8 cellular contexts compared by ENCODE assay signal in genomic region chr11:65572356-65573043, GRCh38. TPM values are rescaled to one million over a fixed set of nuclear protein-coding genes. Genes with fewer than 3 reads are reported as not detected.
DNase-seq lines count a peak whose midpoint lies in the region; ATAC-seq and TF ChIP-seq lines count a peak whose summit lies in the region.

TSS of gene FAM89B (plus strand) at chr11:65572538. CDS start at chr11:65572670, 132 bp downstream.

- H3K4me3 Mint-ChIP-seq in GM23338, result peak within 1 kb of the TSS; percentile 100
- peak within 1 kb of the TSS; percentile 93 for H3K4me3 Mint-ChIP-seq in activated CD8-positive, alpha-beta T cell treated with anti-CD3 and anti-CD28 coated beads for 36 hours

- CTCF ChIA-PET in activated CD8-positive, alpha-beta T cell treated with anti-CD3 and anti-CD28 coated beads for 36 hours (lab: Charles Lee), result interaction anchor here (0.9 to 4.7 kb wide), 15 partner anchors 11 to 139 kb away, joined by 3 to 59 read pairs (median 6); partner anchors contain the start of genes KAT5, LTBP3, MAP3K11 and PCNX3

- H3K9me3 ChIP-seq in right lobe of liver, result no peaks in the 10 kb centered on the region

- peaks cover 32% of the 10 kb centered on the region for H3K27me3 ChIP-seq in GM23338 (ENCODE audit: insufficient read depth)
- H3K27me3 ChIP-seq in dorsolateral prefrontal cortex, result no peaks in the 10 kb centered on the region
- H3K27me3 ChIP-seq in right lobe of liver, result no peaks in the 10 kb centered on the region

- ATAC-seq in GM23338, result peak; percentile 18
- ATAC-seq in activated CD8-positive, alpha-beta T cell treated with anti-CD3 and anti-CD28 coated beads for 36 hours, result no peak
- ATAC-seq in right lobe of liver, result peak; percentile 15 to 43 (median 38)
- ATAC-seq in HG02852 (IDR thresholded peaks at IDR 0.05; ENCODE audit: unreplicated experiment), result no peak

- H3K9me2 ChIP-seq in GM23338 (ENCODE audit: insufficient read depth), result no peaks in the 10 kb centered on the region

- H3K27ac ChIP-seq in GM23338 (ENCODE audit: low read depth), result no peak within 1 kb of the TSS
- H3K27ac ChIP-seq in dorsolateral prefrontal cortex, result peak within 1 kb of the TSS; percentile 3 to 99 (median 85)
- peak within 1 kb of the TSS; percentile 31 to 83 (median 68) for H3K27ac ChIP-seq in right lobe of liver

- intact Hi-C loops in activated CD8-positive, alpha-beta T cell treated with anti-CD3 and anti-CD28 coated beads for 36 hours (cut with micrococcal nuclease), result loop anchor here (5.0 kb wide), 1 partner anchor 145 kb away; no protein-coding TSS in a partner anchor
- intact Hi-C loops in dorsolateral prefrontal cortex (cut with DNase I), result no loop called here
- intact Hi-C loops in right lobe of liver (cut with DNase I), result loop anchor here in 1 of 2 donors (5.0 kb wide), 1 partner anchor 35 kb away; no protein-coding TSS in a partner anchor

- peaks cover 10% of the 10 kb centered on the region for H4K20me1 ChIP-seq in GM23338 (replicated peaks; ENCODE audit: insufficient read depth)

- no peak within 1 kb of the TSS; the same call in 1 of the 2 replicates for H2AFZ ChIP-seq in GM23338

- no peak within 1 kb of the TSS for H3K27ac Mint-ChIP-seq in GM23338
- peak within 1 kb of the TSS; percentile 89 for H3K27ac Mint-ChIP-seq in activated CD8-positive, alpha-beta T cell treated with anti-CD3 and anti-CD28 coated beads for 36 hours

- H3K4me1 ChIP-seq in GM23338 (ENCODE audit: insufficient read depth) (peaks cover 31% of the 10 kb centered on the region), right lobe of liver (peaks cover 0 to 60% (median 20%) of the 10 kb centered on the region in 4 donors)

- H3K36me3 Mint-ChIP-seq in GM23338 (ENCODE audit: low read depth), result peaks cover 9% of the 10 kb centered on the region
- H3K36me3 Mint-ChIP-seq in activated CD8-positive, alpha-beta T cell treated with anti-CD3 and anti-CD28 coated beads for 36 hours (ENCODE audit: low read depth), result peaks cover 38% of the 10 kb centered on the region

- WGBS in right lobe of liver (ENCODE audit: insufficient coverage, low coverage, low lambda C conversion rate, missing lambda C conversion rate), result 0% methylated on average over 27 of the region's 86 CpGs

- TF ChIP-seq CTCF in GM23338 (conservative IDR thresholded peaks at IDR 0.05; ENCODE audit: low read depth in 2 of 2) (no peak), dorsolateral prefrontal cortex (IDR thresholded peaks at IDR 0.05 in 54 of 56, conservative IDR thresholded peaks at IDR 0.05 in 2 of 56; ENCODE audit: low read depth in 1 of 56, partially characterized antibody in 56 of 56) (peak in 5 of 56 donors; percentile 12 to 27 (median 14)), right lobe of liver (IDR thresholded peaks at IDR 0.05) (no peak)
- TF ChIP-seq CTCF in activated CD8-positive, alpha-beta T cell treated with anti-CD3 and anti-CD28 coated beads for 36 hours (IDR thresholded peaks at IDR 0.05), result no peak

- H3K4me3 ChIP-seq in GM23338, result peak within 1 kb of the TSS; percentile 91
- H3K4me3 ChIP-seq in dorsolateral prefrontal cortex, result peak within 1 kb of the TSS; percentile 37 to 99 (median 91)
- peak within 1 kb of the TSS; percentile 86 to 99 (median 93) for H3K4me3 ChIP-seq in right lobe of liver

- H3K36me3 ChIP-seq in GM23338 (ENCODE audit: insufficient read depth) (no peaks in the 10 kb centered on the region), right lobe of liver (no peaks in the 10 kb centered on the region)

- POLR2A ChIA-PET in activated CD8-positive, alpha-beta T cell treated with anti-CD3 and anti-CD28 coated beads for 36 hours (lab: Charles Lee), result interaction anchor here (0.7 to 6.0 kb wide), 17 partner anchors 8 to 287 kb away, joined by 3 to 51 read pairs (median 5); partner anchors contain the start of genes CFL1, LTBP3, MALAT1 and MAP3K11

- DNase-seq in 8988T (peak; percentile 95), GM23338 (ENCODE audit: low spot score) (peak; percentile 91), NCI-H748 (lab: John Stamatoyannopoulos, UW; ENCODE audit: unreplicated experiment) (peak; percentile 85), dorsolateral prefrontal cortex (peak; percentile 74 to 93 (median 90)), right lobe of liver (peak; percentile 93)
- DNase-seq in activated CD8-positive, alpha-beta T cell treated with anti-CD3 and anti-CD28 coated beads for 36 hours, result peak; percentile 94
- peak; percentile 88 for DNase-seq in stimulated activated CD4-positive, alpha-beta T cell treated with anti-CD3 and anti-CD28 coated beads, Interleukin-4, amount 100 ng/mL, for 1 hour

- peaks cover 8% of the 10 kb centered on the region for H3K79me2 ChIP-seq in GM23338 (replicated peaks; ENCODE audit: insufficient read depth)

- H3F3A ChIP-seq in GM23338 (replicated peaks; ENCODE audit: low read depth), result peaks cover 41% of the 10 kb centered on the region

- peak; percentile 60 for TF ChIP-seq POLR2A in right lobe of liver (IDR thresholded peaks at IDR 0.05)

- H3K4me1 Mint-ChIP-seq in GM23338, result peaks cover 49% of the 10 kb centered on the region
- H3K4me1 Mint-ChIP-seq in activated CD8-positive, alpha-beta T cell treated with anti-CD3 and anti-CD28 coated beads for 36 hours (ENCODE audit: low read depth), result peaks cover 47% of the 10 kb centered on the region

- no peaks in the 10 kb centered on the region for H3K9me3 Mint-ChIP-seq in GM23338
- H3K9me3 Mint-ChIP-seq in activated CD8-positive, alpha-beta T cell treated with anti-CD3 and anti-CD28 coated beads for 36 hours, result no peaks in the 10 kb centered on the region

- H3K27me3 Mint-ChIP-seq in GM23338 (ENCODE audit: insufficient read depth, low read depth, poor library complexity), result peaks cover 38% of the 10 kb centered on the region
- H3K27me3 Mint-ChIP-seq in activated CD8-positive, alpha-beta T cell treated with anti-CD3 and anti-CD28 coated beads for 36 hours, result no peaks in the 10 kb centered on the region

- peak within 1 kb of the TSS; percentile 99 for H3K4me2 ChIP-seq in GM23338

TF ChIP-seq in GM23338, 12 proteins besides CTCF, POLR2A, EP300 and RAD21 (continues in another document):
- TF ChIP-seq EZH2phosphoT487 (IDR thresholded peaks at IDR 0.05; ENCODE audit: unreplicated experiment) (no peak), ZNF331 (CRISPR knock-in tag; IDR thresholded peaks at IDR 0.05; ENCODE audit: low read depth) (no peak), ETS1 (IDR thresholded peaks at IDR 0.05) (no peak), REST (IDR thresholded peaks at IDR 0.05; ENCODE audit: unreplicated experiment) (no peak), JUNB (IDR thresholded peaks at IDR 0.05; ENCODE audit: unreplicated experiment) (no peak), NANOG (IDR thresholded peaks at IDR 0.05; ENCODE audit: borderline replicate concordance) (no peak), POLR2AphosphoS5 (IDR thresholded peaks at IDR 0.05; ENCODE audit: low read depth) (no peak)

RNA-seq across cellular contexts. Expression of gene FAM89B, which starts in this region (rescaled TPM):
- total RNA-seq in GM23338 (2014; rRNA removed; shearing (Covaris generic)), result 16.0 and 18.2 TPM in 2 replicates
- polyA plus RNA-seq in GM23338 (2016; fragmentation: Nextera tagmentation; extraction: Ambion mirVana), result 13.0 and 13.9 TPM in 2 replicates
- 10 to 100 TPM; 12.7 to 16.0 TPM for total RNA-seq in activated CD8-positive, alpha-beta T cell treated with anti-CD3 and anti-CD28 coated beads for 36 hours
- total RNA-seq in dorsolateral prefrontal cortex (100 to 1,000 TPM in 1 of 120 experiments, 10 to 100 TPM in 119; 35.7 to 101 (median 59.6) TPM), right lobe of liver (10 to 100 TPM; 12.8 to 20.6 (median 14.6) TPM)

Comparison
In these comparisons a context has a peak if more than half of its experiments do, and no peak if none do; other contexts are left out.
1. ATAC-seq: peak in GM23338 (single experiment) and right lobe of liver (4 of 4); none in activated CD8-positive, alpha-beta T cell treated with anti-CD3 and anti-CD28 coated beads for 36 hours (single experiment) and HG02852 (single experiment).
2. Peak in every context shown above with its lines, with median percentiles within 50 percentile points of each other: DNase-seq and H3K4me3 ChIP-seq.